In the genomic region with DNA sequence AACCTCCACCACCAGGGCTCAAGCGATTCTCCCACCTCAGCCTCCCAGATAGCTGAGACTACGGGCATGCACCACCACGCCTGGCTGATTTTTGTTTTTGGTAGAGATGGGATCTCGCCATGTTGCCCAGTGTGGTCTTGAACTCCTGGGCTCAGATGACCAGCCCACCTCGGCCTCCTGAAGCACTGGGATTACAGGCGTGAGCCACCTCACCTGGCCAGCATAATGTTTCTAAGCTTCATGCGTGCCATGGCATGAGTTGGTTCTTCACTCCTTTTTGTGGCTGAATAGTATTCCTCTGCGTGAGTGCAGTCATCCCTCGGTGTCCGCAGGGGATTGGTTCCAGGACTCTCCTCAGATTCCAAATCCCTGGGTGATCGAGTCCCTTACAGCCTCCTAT, we compare ENCODE assay signal across 14 cellular contexts. TPM values are rescaled to one million over a fixed set of nuclear protein-coding genes. Genes with fewer than 3 reads are reported as not detected.
DNase-seq lines count a peak whose midpoint lies in the region; ATAC-seq and TF ChIP-seq lines count a peak whose summit lies in the region.
"Had no signal": no experiment of that assay in that cellular context is flagged by ENCODE, and none has a peak within 500 bp of the region (broad histone marks: within the 10 kb centered on the region; RNA-seq: fewer than 3 reads in every experiment).

No MANE protein-coding gene starts in this region.

- H3K4me2 ChIP-seq in DOHH2 (ENCODE audit: low read length), result no peak overlapping the region

- no peaks in the 10 kb centered on the region for H3K27me3 Mint-ChIP-seq in central memory CD8-positive, alpha-beta T cell
- H3K27me3 Mint-ChIP-seq in osteocyte (ENCODE audit: unreplicated experiment), result no peaks in the 10 kb centered on the region
- H3K27me3 Mint-ChIP-seq: activated CD4-positive, alpha-beta memory T cell treated with anti-CD3 and anti-CD28 coated beads for 36 hours had no signal

- H3K4me3 Mint-ChIP-seq in central memory CD8-positive, alpha-beta T cell, result peak overlapping the region; percentile 54
- no peak overlapping the region for H3K4me3 Mint-ChIP-seq in osteocyte (ENCODE audit: unreplicated experiment)

- H3K27ac ChIP-seq in DOHH2 (ENCODE audit: low read depth, low read length), result peak overlapping the region; percentile 54; the same call in 1 of the 2 replicates

- no peaks in the 10 kb centered on the region for H3K27me3 ChIP-seq in DOHH2 (ENCODE audit: control insufficient read depth, low read length)
- H3K27me3 ChIP-seq: BE2C, ovary, vagina had no signal

- H3K9me2 ChIP-seq in DOHH2 (replicated peaks; ENCODE audit: control insufficient read depth, low read length), result no peaks in the 10 kb centered on the region

- H3K4me3 ChIP-seq in DOHH2 (ENCODE audit: low read length), result no peak overlapping the region

- TF ChIP-seq CTCF in DOHH2 (IDR thresholded peaks at IDR 0.05; ENCODE audit: low read depth, low read length, poor library complexity, severe bottlenecking), result no peak
- TF ChIP-seq CTCF in osteocyte (IDR thresholded peaks at IDR 0.05), result no peak

- no peaks in the 10 kb centered on the region for H3K9me3 ChIP-seq in DOHH2 (ENCODE audit: control insufficient read depth, insufficient read depth, low read length)
- H3K9me3 ChIP-seq: BE2C, gastroesophageal sphincter, ovary, vagina had no signal

- ATAC-seq in central memory CD8-positive, alpha-beta T cell (replicated peaks; ENCODE audit: extremely low read depth, poor library complexity, severe bottlenecking), result no peak

- peaks cover 12% of the 10 kb centered on the region for H3K79me2 ChIP-seq in DOHH2 (ENCODE audit: control insufficient read depth, low read length)

- no peaks in the 10 kb centered on the region for H4K20me1 ChIP-seq in DOHH2 (ENCODE audit: control insufficient read depth, insufficient read depth, low read depth, low read length)

- H3K4me1 ChIP-seq in DOHH2 (ENCODE audit: control insufficient read depth, low read length), result peaks cover 44% of the 10 kb centered on the region

- H3K9me3 Mint-ChIP-seq in central memory CD8-positive, alpha-beta T cell, result no peaks in the 10 kb centered on the region
- no peaks in the 10 kb centered on the region for H3K9me3 Mint-ChIP-seq in osteocyte (ENCODE audit: unreplicated experiment)
- H3K9me3 Mint-ChIP-seq: activated CD4-positive, alpha-beta memory T cell treated with anti-CD3 and anti-CD28 coated beads for 36 hours had no signal

- peaks cover 9% of the 10 kb centered on the region for H3K36me3 Mint-ChIP-seq in central memory CD8-positive, alpha-beta T cell (ENCODE audit: insufficient read depth)
- H3K36me3 Mint-ChIP-seq in osteocyte (ENCODE audit: unreplicated experiment), result no peaks in the 10 kb centered on the region
- H3K36me3 Mint-ChIP-seq: activated CD4-positive, alpha-beta memory T cell treated with anti-CD3 and anti-CD28 coated beads for 36 hours had no signal

- H3K36me3 ChIP-seq in DOHH2 (ENCODE audit: control insufficient read depth, low read length), result 0 out of 2 replicates have a peak, but pooled peaks cover 4% of the 10 kb centered on the region
- H3K36me3 ChIP-seq: BE2C, gastroesophageal sphincter, ovary, vagina had no signal

- peaks cover 36% of the 10 kb centered on the region for H3F3A ChIP-seq in DOHH2 (ENCODE audit: control insufficient read depth, insufficient read depth)

- peaks cover 44% of the 10 kb centered on the region for H3K4me1 Mint-ChIP-seq in central memory CD8-positive, alpha-beta T cell
- H3K4me1 Mint-ChIP-seq in osteocyte (ENCODE audit: unreplicated experiment), result peaks cover 36% of the 10 kb centered on the region

- no peak for DNase-seq in central memory CD8-positive, alpha-beta T cell (ENCODE audit: low spot score in 2 of 2)
- DNase-seq in osteocyte (ENCODE audit: extremely low spot score, unreplicated experiment) (no peak), glomerular visceral epithelial cell (ENCODE audit: extremely low spot score) (no peak), GF-D8 (lab: John Stamatoyannopoulos, UW) (no peak), NCI-H1417 treated with DMSO at 0.1 percent for 48 hours (lab: John Stamatoyannopoulos, UW) (no peak)
- DNase-seq: activated CD4-positive, alpha-beta memory T cell treated with anti-CD3 and anti-CD28 coated beads for 36 hours; BE2C; Kasumi-1; NCI-H1694; NCI-H446; ovary had no signal

- peak overlapping the region; percentile 25 for H3K27ac Mint-ChIP-seq in central memory CD8-positive, alpha-beta T cell (ENCODE audit: low read depth)
- peak overlapping the region; percentile 94 for H3K27ac Mint-ChIP-seq in osteocyte (ENCODE audit: unreplicated experiment)
- H3K27ac Mint-ChIP-seq: activated CD4-positive, alpha-beta memory T cell treated with anti-CD3 and anti-CD28 coated beads for 36 hours had no signal

RNA-seq across cellular contexts. Expression of gene ZNF579, which starts 4.2 kb away (rescaled TPM):
- 27.4 and 29.2 TPM in 2 replicates for total RNA-seq in osteocyte

RNA-seq across cellular contexts. Expression of gene FIZ1, which starts 14.4 kb away (rescaled TPM):
- total RNA-seq in osteocyte, result 17.0 and 19.1 TPM in 2 replicates

RNA-seq across cellular contexts. Expression of gene ZNF524, which starts 15.2 kb away (rescaled TPM):
- 15.5 and 15.6 TPM in 2 replicates for total RNA-seq in osteocyte

RNA-seq across cellular contexts. Expression of gene ZNF865, which starts 20.6 kb away (rescaled TPM):
- 16.9 and 19.2 TPM in 2 replicates for total RNA-seq in osteocyte

RNA-seq across cellular contexts. Expression of gene ZNF784, which starts 39.5 kb away (rescaled TPM):
- total RNA-seq in osteocyte, result 9.2 and 9.6 TPM in 2 replicates
